In the genomic region with DNA sequence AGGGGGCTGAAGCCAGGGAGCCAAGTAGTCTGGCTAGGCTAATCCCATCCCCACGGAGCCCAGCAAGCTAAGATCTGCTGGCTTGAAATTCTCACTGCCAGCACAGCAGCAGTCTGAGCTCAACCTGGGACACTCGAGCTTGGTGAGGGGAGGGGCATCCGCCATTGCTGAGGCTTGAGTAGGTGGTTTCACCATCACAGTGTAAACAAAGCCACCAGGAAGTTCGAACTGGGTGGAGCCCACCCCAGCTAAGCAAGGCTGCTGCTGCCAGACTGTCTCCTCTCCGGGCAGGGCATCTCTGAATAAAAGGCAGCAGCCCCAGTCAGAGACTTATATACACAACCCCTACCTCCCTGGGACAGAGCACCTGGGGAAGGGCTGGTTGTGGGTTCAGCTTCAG, we compare ENCODE assay signal across 2 cellular contexts.
TF ChIP-seq lines count a peak whose summit lies in the region.

No MANE protein-coding gene starts in this region.

TF ChIP-seq in IMR-90, 13 proteins besides CTCF, POLR2A, EP300 and RAD21:
- TF ChIP-seq ELK1 (IDR thresholded peaks at IDR 0.05; ENCODE audit: borderline replicate concordance, low read depth, low read length) (no peak), MXI1 (IDR thresholded peaks at IDR 0.05; ENCODE audit: borderline replicate concordance, low read depth, low read length) (no peak), FOS (IDR thresholded peaks at IDR 0.05; ENCODE audit: low read depth, low read length) (no peak), BHLHE40 (IDR thresholded peaks at IDR 0.05; ENCODE audit: low read depth, low read length) (no peak), RCOR1 (IDR thresholded peaks at IDR 0.05; ENCODE audit: insufficient replicate concordance, low read length) (no peak), SMC3 (IDR thresholded peaks at IDR 0.05; ENCODE audit: low read depth, low read length) (no peak), MAZ (IDR thresholded peaks at IDR 0.05; ENCODE audit: borderline replicate concordance, low read depth, low read length) (no peak), CHD1 (IDR thresholded peaks at IDR 0.05; ENCODE audit: low read depth, low read length) (no peak), RFX5 (IDR thresholded peaks at IDR 0.05; ENCODE audit: low read depth, low read length) (no peak), USF2 (IDR thresholded peaks at IDR 0.05; ENCODE audit: low read depth, low read length) (no peak), MAFK (IDR thresholded peaks at IDR 0.05; ENCODE audit: low read depth, low read length) (no peak), NFE2L2 (IDR thresholded peaks at IDR 0.05; ENCODE audit: low read depth, low read length) (no peak), CEBPB (IDR thresholded peaks at IDR 0.05; ENCODE audit: low read depth, low read length) (no peak)
TF ChIP-seq in IMR-90: peak in this region for 0.

TF ChIP-seq in WTC11, 78 proteins besides CTCF, POLR2A, EP300 and RAD21:
- no peak for TF ChIP-seq ZNF232 (CRISPR knock-in tag; IDR thresholded peaks at IDR 0.05)
- TF ChIP-seq FOXK1 (CRISPR knock-in tag; IDR thresholded peaks at IDR 0.05): peak; percentile 35; the same call in 1 of the 2 replicates
TF ChIP-seq in WTC11: peak in this region for 1.
